ENCODE assay signal across 11 cellular contexts in the genomic region with DNA sequence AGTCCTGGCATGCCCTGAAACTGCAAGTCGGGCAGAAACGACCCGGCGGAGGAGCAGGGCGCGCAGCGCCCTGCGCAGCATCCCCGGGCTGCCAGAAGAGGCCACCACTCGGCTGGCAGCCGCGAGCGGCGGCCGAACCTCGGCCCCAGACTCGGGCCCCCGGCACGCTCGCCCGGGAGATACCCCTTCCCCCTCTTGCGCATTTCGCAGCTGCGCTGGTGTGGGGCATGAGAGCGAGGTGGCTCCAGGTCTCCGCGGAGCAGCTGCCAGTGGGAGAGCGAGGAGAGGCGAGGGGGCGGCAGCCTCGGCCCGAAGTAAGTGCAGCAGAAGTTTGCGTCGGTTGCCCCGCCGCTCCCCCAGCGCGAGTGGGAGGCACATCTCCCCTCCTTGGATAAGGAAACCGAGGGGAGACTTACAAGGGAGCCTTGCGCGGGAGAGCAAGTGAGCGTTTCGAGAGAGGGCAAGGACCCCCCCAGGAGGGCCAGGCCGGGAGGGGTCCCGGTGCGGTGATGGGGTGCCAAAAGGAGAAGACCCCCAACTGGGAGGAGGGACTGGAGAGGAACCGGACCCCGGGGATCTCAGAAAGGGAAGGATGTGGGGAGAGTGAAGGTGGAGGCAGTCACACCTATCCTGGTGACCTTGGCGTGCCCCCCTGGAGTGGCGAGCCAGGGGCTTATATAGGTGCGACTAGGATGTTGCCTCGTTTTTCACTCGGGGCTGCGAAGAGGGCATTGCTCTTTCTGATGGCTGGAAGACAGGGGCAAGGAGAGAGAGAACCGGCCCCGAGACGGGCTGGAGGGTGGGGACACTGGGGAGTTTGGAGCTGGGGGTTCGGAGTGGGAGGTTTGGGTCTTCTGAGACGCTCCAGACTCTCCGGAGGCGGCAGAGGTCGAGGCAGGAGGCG.
DNase-seq lines count a peak whose midpoint lies in the region; ATAC-seq and TF ChIP-seq lines count a peak whose summit lies in the region.
"Had no signal": no experiment of that assay in that cellular context is flagged by ENCODE, and none has a peak within 500 bp of the region (broad histone marks: within the 10 kb centered on the region; RNA-seq: fewer than 3 reads in every experiment).

No MANE protein-coding gene starts in this region.

- no peak overlapping the region for H3K4me3 ChIP-seq in OCI-LY7 (ENCODE audit: low read depth, low read length, poor library complexity, severe bottlenecking)
- H3K4me3 ChIP-seq: ovary had no signal

- intact Hi-C loops in OCI-LY7 (cut with micrococcal nuclease; ENCODE audit: unreplicated experiment), result no loop called here

- H3K36me3 Mint-ChIP-seq in WTC11, result no peaks in the 10 kb centered on the region
- H3K36me3 Mint-ChIP-seq in stimulated activated naive B cell treated with anti-CD40 and anti-IgM and Interleukin-4, amounts not matched to agents 10 μg/mL and 1 μg/mL and 100 μg/mL, for 72 hours, result no peaks in the 10 kb centered on the region
- peaks cover 5% of the 10 kb centered on the region for H3K36me3 Mint-ChIP-seq in stimulated activated effector memory CD8-positive, alpha-beta T cell treated with anti-CD3 and anti-CD28 coated beads, Interleukin-12 subunit alpha, Interleukin-12 subunit beta, amount 100 ng/mL, for 72 hours

- no peaks in the 10 kb centered on the region for H3K9me2 ChIP-seq in OCI-LY7 (ENCODE audit: insufficient read depth, low read length)

- no peaks in the 10 kb centered on the region for H3K9me3 ChIP-seq in OCI-LY7 (ENCODE audit: low read length)
- H3K9me3 ChIP-seq: ovary had no signal

- TF ChIP-seq CTCF in WTC11 (IDR thresholded peaks at IDR 0.05), result no peak
- TF ChIP-seq CTCF in OCI-LY7 (conservative IDR thresholded peaks at IDR 0.05; ENCODE audit: low read length), result no peak

- H3K4me1 ChIP-seq in OCI-LY7 (ENCODE audit: insufficient read depth, low read length, poor library complexity, severe bottlenecking), result no peaks in the 10 kb centered on the region

- H3K4me3 Mint-ChIP-seq in WTC11, result peak overlapping the region; percentile 77
- peak overlapping the region in 1 of 2 donors; percentile 41 for H3K4me3 Mint-ChIP-seq in stimulated activated naive B cell treated with anti-CD40 and anti-IgM and Interleukin-4, amounts not matched to agents 10 μg/mL and 1 μg/mL and 100 μg/mL, for 72 hours
- H3K4me3 Mint-ChIP-seq in stimulated activated effector memory CD8-positive, alpha-beta T cell treated with anti-CD3 and anti-CD28 coated beads, Interleukin-12 subunit alpha, Interleukin-12 subunit beta, amount 100 ng/mL, for 72 hours, result no peak overlapping the region

- BruUV-seq in OCI-LY7 (replicated peaks; lab: Mats Ljungman, UMichigan), result no TSS peak

- peaks cover 93% of the 10 kb centered on the region for H3K27me3 Mint-ChIP-seq in WTC11 (ENCODE audit: low read depth)
- peaks cover 64 to 65% of the 10 kb centered on the region in 2 donors for H3K27me3 Mint-ChIP-seq in stimulated activated naive B cell treated with anti-CD40 and anti-IgM and Interleukin-4, amounts not matched to agents 10 μg/mL and 1 μg/mL and 100 μg/mL, for 72 hours

- H3K9me3 Mint-ChIP-seq in WTC11, result no peaks in the 10 kb centered on the region
- H3K9me3 Mint-ChIP-seq in stimulated activated naive B cell treated with anti-CD40 and anti-IgM and Interleukin-4, amounts not matched to agents 10 μg/mL and 1 μg/mL and 100 μg/mL, for 72 hours, result peaks cover 0 to 1% of the 10 kb centered on the region in 2 donors
- H3K9me3 Mint-ChIP-seq in stimulated activated effector memory CD8-positive, alpha-beta T cell treated with anti-CD3 and anti-CD28 coated beads, Interleukin-12 subunit alpha, Interleukin-12 subunit beta, amount 100 ng/mL, for 72 hours, result no peaks in the 10 kb centered on the region

- no peak overlapping the region for H3K4me2 ChIP-seq in OCI-LY7 (ENCODE audit: low read length)

- H3K4me1 Mint-ChIP-seq in WTC11, result peaks cover 19% of the 10 kb centered on the region
- peaks cover 11 to 19% of the 10 kb centered on the region in 2 donors for H3K4me1 Mint-ChIP-seq in stimulated activated naive B cell treated with anti-CD40 and anti-IgM and Interleukin-4, amounts not matched to agents 10 μg/mL and 1 μg/mL and 100 μg/mL, for 72 hours
- no peaks in the 10 kb centered on the region for H3K4me1 Mint-ChIP-seq in stimulated activated effector memory CD8-positive, alpha-beta T cell treated with anti-CD3 and anti-CD28 coated beads, Interleukin-12 subunit alpha, Interleukin-12 subunit beta, amount 100 ng/mL, for 72 hours

- DNase-seq in NCI-H748 (lab: John Stamatoyannopoulos, UW; ENCODE audit: unreplicated experiment), result peak; percentile 19
- no peak for DNase-seq in NCI-H748 treated with DMSO at 0.1 percent for 48 hours (lab: John Stamatoyannopoulos, UW)
- peak; percentile 36 for DNase-seq in WTC11 (ENCODE audit: low spot score)
- DNase-seq in iPS-NIHi7 (ENCODE audit: extremely low spot score), result peak; percentile 48
- DNase-seq in stimulated activated naive B cell treated with anti-CD40 and anti-IgM and Interleukin-4, amounts not matched to agents 10 μg/mL and 1 μg/mL and 100 μg/mL, for 72 hours, result no peak
- DNase-seq in OCI-LY7 (ENCODE audit: low spot score), result no peak
- DNase-seq in HK-2 (ENCODE audit: unreplicated experiment), result no peak
- no peak for DNase-seq in stimulated activated effector memory CD8-positive, alpha-beta T cell treated with anti-CD3 and anti-CD28 coated beads, Interleukin-12 subunit alpha, Interleukin-12 subunit beta, amount 100 ng/mL, for 72 hours (ENCODE audit: low spot score in 2 of 2)
- DNase-seq: KBM-7, NCI-H446, ovary had no signal

- H3K36me3 ChIP-seq in OCI-LY7 (ENCODE audit: insufficient read depth, low read length), result no peaks in the 10 kb centered on the region
- H3K36me3 ChIP-seq: ovary had no signal

- POLR2A ChIA-PET in WTC11 (lab: Charles Lee) (no interaction called here), OCI-LY7 (lab: Charles Lee) (no interaction called here)

- CTCF ChIA-PET in WTC11 (lab: Charles Lee) (interaction anchor here (0.6 to 1.8 kb wide), 6 partner anchors 23 to 507 kb away, joined by 3 to 7 read pairs (median 3); no protein-coding TSS in a partner anchor), OCI-LY7 (lab: Charles Lee; ENCODE audit: unreplicated experiment) (no interaction called here)

- no peak overlapping the region for H3K27ac ChIP-seq in OCI-LY7 (ENCODE audit: low read depth, low read length, poor library complexity, severe bottlenecking)
- H3K27ac ChIP-seq: ovary had no signal

- peak; percentile 59 for ATAC-seq in WTC11
- no peak for ATAC-seq in stimulated activated naive B cell treated with anti-CD40 and anti-IgM and Interleukin-4, amounts not matched to agents 10 μg/mL and 1 μg/mL and 100 μg/mL, for 72 hours (replicated peaks)
- no peak for ATAC-seq in stimulated activated effector memory CD8-positive, alpha-beta T cell treated with anti-CD3 and anti-CD28 coated beads, Interleukin-12 subunit alpha, Interleukin-12 subunit beta, amount 100 ng/mL, for 72 hours

- H2AFZ ChIP-seq in OCI-LY7 (ENCODE audit: low read length), result no peak overlapping the region

- H4K20me1 ChIP-seq in OCI-LY7 (ENCODE audit: insufficient read depth, low read length), result no peaks in the 10 kb centered on the region

- H3K79me2 ChIP-seq in OCI-LY7 (ENCODE audit: insufficient read depth, low read depth, low read length), result no peaks in the 10 kb centered on the region

- H3K27ac Mint-ChIP-seq in WTC11, result no peak overlapping the region
- peak overlapping the region; percentile 57 for H3K27ac Mint-ChIP-seq in stimulated activated naive B cell treated with anti-CD40 and anti-IgM and Interleukin-4, amounts not matched to agents 10 μg/mL and 1 μg/mL and 100 μg/mL, for 72 hours
- H3K27ac Mint-ChIP-seq in stimulated activated effector memory CD8-positive, alpha-beta T cell treated with anti-CD3 and anti-CD28 coated beads, Interleukin-12 subunit alpha, Interleukin-12 subunit beta, amount 100 ng/mL, for 72 hours, result no peak overlapping the region

TF ChIP-seq in WTC11, 78 proteins besides CTCF, POLR2A, EP300 and RAD21:
- TF ChIP-seq IRF2 (CRISPR knock-in tag; IDR thresholded peaks at IDR 0.05; ENCODE audit: borderline replicate concordance, low read depth) (no peak), ZNF423 (CRISPR knock-in tag; IDR thresholded peaks at IDR 0.05) (peak; percentile 65; the same call in 1 of the 2 replicates), ESRRA (CRISPR knock-in tag; IDR thresholded peaks at IDR 0.05; ENCODE audit: borderline replicate concordance) (no peak), ZNF232 (CRISPR knock-in tag; IDR thresholded peaks at IDR 0.05) (no peak), ZNF121 (CRISPR knock-in tag; IDR thresholded peaks at IDR 0.05) (peak; percentile 36; the same call in 1 of the 2 replicates)
- TF ChIP-seq, protein P1, sequence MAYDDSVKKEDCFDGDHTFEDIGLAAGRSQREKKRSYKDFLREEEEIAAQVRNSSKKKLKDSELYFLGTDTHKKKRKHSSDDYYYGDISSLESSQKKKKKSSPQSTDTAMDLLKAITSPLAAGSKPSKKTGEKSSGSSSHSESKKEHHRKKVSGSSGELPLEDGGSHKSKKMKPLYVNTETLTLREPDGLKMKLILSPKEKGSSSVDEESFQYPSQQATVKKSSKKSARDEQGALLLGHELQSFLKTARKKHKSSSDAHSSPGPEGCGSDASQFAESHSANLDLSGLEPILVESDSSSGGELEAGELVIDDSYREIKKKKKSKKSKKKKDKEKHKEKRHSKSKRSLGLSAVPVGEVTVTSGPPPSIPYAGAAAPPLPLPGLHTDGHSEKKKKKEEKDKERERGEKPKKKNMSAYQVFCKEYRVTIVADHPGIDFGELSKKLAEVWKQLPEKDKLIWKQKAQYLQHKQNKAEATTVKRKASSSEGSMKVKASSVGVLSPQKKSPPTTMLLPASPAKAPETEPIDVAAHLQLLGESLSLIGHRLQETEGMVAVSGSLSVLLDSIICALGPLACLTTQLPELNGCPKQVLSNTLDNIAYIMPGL (CRISPR knock-in tag; IDR thresholded peaks at IDR 0.05), result peak; percentile 64

Comparison
In these comparisons a context has a peak if more than half of its experiments do, and no peak if none do; other contexts are left out.
1. DNase-seq: peak in NCI-H748 (single experiment), WTC11 (single experiment) and iPS-NIHi7 (single experiment); none in NCI-H748 treated with DMSO at 0.1 percent for 48 hours (single experiment), stimulated activated naive B cell treated with anti-CD40 and anti-IgM and Interleukin-4, amounts not matched to agents 10 μg/mL and 1 μg/mL and 100 μg/mL, for 72 hours (single experiment), OCI-LY7 (single experiment), HK-2 (single experiment) and stimulated activated effector memory CD8-positive, alpha-beta T cell treated with anti-CD3 and anti-CD28 coated beads, Interleukin-12 subunit alpha, Interleukin-12 subunit beta, amount 100 ng/mL, for 72 hours (0 of 2).